25 cellular contexts compared by ENCODE assay signal in genomic region chr4:116539744-116540143, GRCh38.
"Had no signal": no experiment of that assay in that cellular context is flagged by ENCODE, and none has a peak within 500 bp of the region (broad histone marks: within the 10 kb centered on the region; RNA-seq: fewer than 3 reads in every experiment).

No MANE protein-coding gene starts in this region.

- H3K36me3 ChIP-seq: esophagus squamous epithelium, heart right ventricle, left lung, neural progenitor cell, prostate gland, sigmoid colon, stomach, thyroid gland, vagina had no signal

- DNase-seq: dermis blood vessel endothelial cell; effector memory CD4-positive, alpha-beta T cell; esophagus squamous epithelium; foreskin melanocyte; glutamatergic neuron; heart right ventricle; hippocampal formation; left cardiac atrium; left lung; mesenchymal stem cell; naive thymus-derived CD4-positive, alpha-beta T cell; right cardiac atrium; sigmoid colon; stimulated activated CD4-positive, alpha-beta T cell treated with anti-CD3 and anti-CD28 coated beads, Interleukin-2, amount 100 ng/mL, for 24 hours; stimulated activated CD4-positive, alpha-beta T cell treated with anti-CD3 and anti-CD28 coated beads, Interleukin-4, amount 100 ng/mL, for 24 hours; stimulated activated naive CD4-positive, alpha-beta T cell treated with Interleukin-2 at 50 U/mL for 16 hours; stomach; thyroid gland; trophoblast cell had no signal

- FAIRE-seq: endothelial cell of umbilical vein, islet of Langerhans had no signal

- H3K27ac ChIP-seq: esophagus squamous epithelium, heart right ventricle, left lung, neural progenitor cell, prostate gland, sigmoid colon, stomach, thyroid gland, vagina had no signal

- ATAC-seq: heart right ventricle; left cardiac atrium; left lung; naive thymus-derived CD4-positive, alpha-beta T cell; right cardiac atrium; stimulated activated effector memory CD8-positive, alpha-beta T cell treated with anti-CD3 and anti-CD28 coated beads, Interleukin-12 subunit alpha, Interleukin-12 subunit beta, amount 100 ng/mL, for 72 hours had no signal

- H3K4me1 ChIP-seq: esophagus squamous epithelium, heart right ventricle, left lung, neural progenitor cell, prostate gland, sigmoid colon, stomach, thyroid gland, vagina had no signal

- H3K27me3 ChIP-seq: esophagus squamous epithelium, heart right ventricle, left lung, neural progenitor cell, sigmoid colon, stomach, thyroid gland, vagina had no signal

- H3K9me3 ChIP-seq: esophagus squamous epithelium, heart right ventricle, left lung, prostate gland, stomach, thyroid gland, vagina had no signal

- H3K4me3 ChIP-seq: esophagus squamous epithelium, heart right ventricle, left lung, neural progenitor cell, prostate gland, sigmoid colon, stomach, thyroid gland, vagina had no signal
